15 cellular contexts compared by ENCODE assay signal in the genomic region with DNA sequence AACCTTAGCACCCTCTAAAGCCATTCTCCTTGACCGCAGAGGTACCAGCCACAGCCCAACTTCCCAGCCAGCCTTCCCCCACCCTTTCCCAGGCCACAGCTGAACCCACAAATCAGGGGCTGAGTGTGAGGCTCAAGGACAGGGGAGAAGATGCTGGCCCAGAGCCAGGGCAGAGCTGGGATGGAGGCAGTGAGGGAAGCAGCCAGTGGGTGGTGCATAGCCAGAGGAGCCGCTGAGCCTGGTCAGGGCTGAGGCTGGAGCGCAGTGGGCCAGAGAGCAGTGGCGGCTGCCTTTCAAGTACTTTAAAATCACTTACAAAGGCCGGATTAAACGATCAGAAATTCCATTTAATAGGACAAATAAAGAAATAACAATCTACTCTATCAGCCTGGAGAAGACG. TPM values are rescaled to one million over a fixed set of nuclear protein-coding genes. Genes with fewer than 3 reads are reported as not detected.
DNase-seq lines count a peak whose midpoint lies in the region; ATAC-seq and TF ChIP-seq lines count a peak whose summit lies in the region.
"Had no signal": no experiment of that assay in that cellular context is flagged by ENCODE, and none has a peak within 500 bp of the region (broad histone marks: within the 10 kb centered on the region; RNA-seq: fewer than 3 reads in every experiment).

No MANE protein-coding gene starts in this region.

- ATAC-seq in sciatic nerve (peak; percentile 62), PC-3 (no peak)
- ATAC-seq: activated CD4-positive, alpha-beta T cell treated with anti-CD3 and anti-CD28 coated beads for 36 hours; activated naive CD4-positive, alpha-beta T cell treated with anti-CD3 and anti-CD28 coated beads, Interleukin-2, amount 50 U/mL, for 72 hours; GM12878 had no signal

- H3K27ac ChIP-seq in PC-3 (ENCODE audit: low read length), result no peak overlapping the region

- no peak overlapping the region for H3K9ac ChIP-seq in PC-3 (ENCODE audit: low read length)

- no peak overlapping the region for H2AFZ ChIP-seq in PC-3 (ENCODE audit: low read length)

- intact Hi-C loops in sciatic nerve (cut with DNase I) (no loop called here), PC-3 (cut with micrococcal nuclease) (no loop called here)

- H3K27me3 ChIP-seq in PC-3 (ENCODE audit: low read length), result no peaks in the 10 kb centered on the region

- H3K36me3 ChIP-seq in PC-3 (ENCODE audit: low read depth, low read length), result 0 out of 2 replicates have a peak, but pooled peaks cover 3% of the 10 kb centered on the region

- DNase-seq in NCI-H1105 treated with DMSO at 0.1 percent for 48 hours (lab: John Stamatoyannopoulos, UW), result peak; percentile 8
- no peak for DNase-seq in NCI-H1105 (lab: John Stamatoyannopoulos, UW)
- peak; percentile 96 for DNase-seq in NCI-H510A (lab: John Stamatoyannopoulos, UW)
- peak; percentile 10 for DNase-seq in fibroblast of pulmonary artery (ENCODE audit: low read depth)
- peak; percentile 70 for DNase-seq in sciatic nerve (ENCODE audit: low spot score)
- no peak for DNase-seq in PC-3
- DNase-seq in NCI-H1694 treated with DMSO at 0.1 percent for 48 hours (lab: John Stamatoyannopoulos, UW), result no peak
- no peak for DNase-seq in central memory CD4-positive, alpha-beta T cell
- DNase-seq: 8988T; activated CD4-positive, alpha-beta T cell treated with anti-CD3 and anti-CD28 coated beads for 36 hours; Kasumi-1; kidney; NCI-H1930 had no signal

- TF ChIP-seq CTCF in fibroblast of pulmonary artery (IDR thresholded peaks at IDR 0.05; ENCODE audit: low read length, missing control alignments), result no peak
- TF ChIP-seq CTCF in PC-3 (conservative IDR thresholded peaks at IDR 0.05; ENCODE audit: low read depth, low read length), result no peak

- H4K20me1 ChIP-seq in PC-3 (ENCODE audit: low read length), result no peaks in the 10 kb centered on the region

- H3K9me3 ChIP-seq in PC-3 (ENCODE audit: low read length), result no peaks in the 10 kb centered on the region

- H3F3A ChIP-seq in PC-3 (ENCODE audit: low read length, unreplicated experiment), result no peaks in the 10 kb centered on the region

- H3K79me2 ChIP-seq in PC-3 (ENCODE audit: low read length), result no peaks in the 10 kb centered on the region

- BruUV-seq in PC-3 (replicated peaks; lab: Mats Ljungman, UMichigan), result no TSS peak

- CTCF ChIA-PET in PC-3 (lab: Charles Lee), result no interaction called here

- H3K4me3 ChIP-seq in fibroblast of pulmonary artery (replicated peaks; ENCODE audit: low read depth, low read length), result no peak overlapping the region
- H3K4me3 ChIP-seq in PC-3 (ENCODE audit: low read length), result no peak overlapping the region
- H3K4me3 ChIP-seq: GM12878 had no signal

- POLR2A ChIA-PET in PC-3 (lab: Charles Lee; ENCODE audit: unreplicated experiment), result no interaction called here

- H3K9me2 ChIP-seq in PC-3 (replicated peaks; ENCODE audit: low read length), result no peaks in the 10 kb centered on the region

- no peaks in the 10 kb centered on the region for H3K4me1 ChIP-seq in PC-3 (ENCODE audit: insufficient read depth, low read length)

- no peak overlapping the region for H3K4me2 ChIP-seq in PC-3 (ENCODE audit: low read length)

RNA-seq across cellular contexts. Expression of a gene that starts 36.3 kb away (rescaled TPM):
- total RNA-seq in sciatic nerve, result 35.9 TPM
- total RNA-seq in PC-3 (2014; rRNA removed), result 55.5 and 59.0 TPM in 2 replicates

Comparison
In these comparisons a context has a peak if more than half of its experiments do, and no peak if none do; other contexts are left out.
1. DNase-seq: peak in NCI-H1105 treated with DMSO at 0.1 percent for 48 hours (single experiment), NCI-H510A (single experiment), fibroblast of pulmonary artery (single experiment) and sciatic nerve (single experiment); none in NCI-H1105 (single experiment), PC-3 (single experiment), NCI-H1694 treated with DMSO at 0.1 percent for 48 hours (single experiment) and central memory CD4-positive, alpha-beta T cell (single experiment).